Comparison of ENCODE assay signal across 8 cellular contexts in the genomic region with DNA sequence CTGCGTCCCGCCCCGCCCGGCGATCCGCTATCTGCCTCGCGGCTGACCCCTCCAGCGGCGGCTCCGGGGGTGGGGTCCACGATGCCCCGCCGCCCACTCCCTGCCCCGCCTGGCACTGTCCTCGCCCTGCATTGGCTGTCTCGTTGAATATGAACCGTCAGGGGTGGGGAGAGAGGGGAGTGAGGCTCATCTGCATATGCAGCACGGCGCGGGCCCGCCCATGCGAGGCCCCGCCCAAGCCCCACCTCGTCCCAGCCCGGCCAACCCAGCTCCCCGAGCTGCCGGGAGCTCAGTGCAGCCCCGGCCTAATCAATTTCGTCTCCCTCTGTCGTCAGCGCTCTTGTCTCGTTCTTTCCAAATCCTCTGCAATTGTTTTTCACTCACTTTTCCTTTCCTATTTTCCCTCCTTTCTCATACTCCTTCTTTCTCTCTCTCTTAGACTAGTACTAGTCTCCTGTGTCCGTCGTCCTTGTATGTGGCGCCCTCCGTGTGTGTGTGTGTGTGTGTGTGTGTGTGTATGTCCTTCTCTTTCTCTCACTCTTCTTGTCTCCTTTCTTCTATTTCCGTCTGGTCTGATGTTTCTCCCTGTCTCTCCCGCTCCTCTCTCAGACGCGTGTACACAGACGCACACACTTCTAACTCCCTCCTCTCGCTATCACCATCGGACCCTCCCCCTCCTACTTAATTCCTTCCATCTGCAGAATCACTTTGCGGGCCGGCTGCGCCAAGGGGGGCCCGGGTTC. TPM values are rescaled to one million over a fixed set of nuclear protein-coding genes. Genes with fewer than 3 reads are reported as not detected.
DNase-seq lines count a peak whose midpoint lies in the region; ATAC-seq and TF ChIP-seq lines count a peak whose summit lies in the region.

No MANE protein-coding gene starts in this region.

- no peaks in the 10 kb centered on the region for H3K9me3 Mint-ChIP-seq in Calu3 (ENCODE audit: low read depth, unreplicated experiment)

- CTCF ChIA-PET in Calu3 (lab: Charles Lee): interaction anchor here (0.6 to 1.5 kb wide), 8 partner anchors 14 to 123 kb away, joined by 3 to 7 read pairs (median 4); no protein-coding TSS in a partner anchor
- CTCF ChIA-PET in OCI-LY7 (lab: Charles Lee; ENCODE audit: unreplicated experiment): interaction anchor here (0.6 kb wide), 1 partner anchor 466 kb away, joined by 3 read pairs; no protein-coding TSS in a partner anchor

- H3K36me3 ChIP-seq in OCI-LY7 (ENCODE audit: insufficient read depth, low read length): no peaks in the 10 kb centered on the region

- BruUV-seq in Calu3 (replicated peaks; lab: Mats Ljungman, UMichigan) (no TSS peak), OCI-LY7 (replicated peaks; lab: Mats Ljungman, UMichigan) (no TSS peak)

- H4K20me1 ChIP-seq in OCI-LY7 (ENCODE audit: insufficient read depth, low read length): no peaks in the 10 kb centered on the region; the same call in 1 of the 2 replicates

- H3K4me2 ChIP-seq in OCI-LY7 (ENCODE audit: low read length): peak overlapping the region; percentile 85

- H2AFZ ChIP-seq in OCI-LY7 (ENCODE audit: low read length): peak overlapping the region; percentile 30; the same call in 1 of the 2 replicates

- peaks cover 29% of the 10 kb centered on the region for H3K4me1 Mint-ChIP-seq in Calu3 (ENCODE audit: low read depth, unreplicated experiment)

- peaks cover 51% of the 10 kb centered on the region for H3K27me3 Mint-ChIP-seq in Calu3 (ENCODE audit: unreplicated experiment)

- TF ChIP-seq CTCF in Calu3 (IDR thresholded peaks at IDR 0.05; ENCODE audit: unreplicated experiment): no peak
- TF ChIP-seq CTCF in OCI-LY7 (conservative IDR thresholded peaks at IDR 0.05; ENCODE audit: low read length): no peak

- peaks cover 25% of the 10 kb centered on the region for H3K36me3 Mint-ChIP-seq in Calu3 (ENCODE audit: insufficient read depth, unreplicated experiment)

- POLR2A ChIA-PET in OCI-LY7 (lab: Charles Lee): no interaction called here

- H3K27me3 ChIP-seq in mononuclear cell (ENCODE audit: insufficient read depth, low read length): peaks cover 5% of the 10 kb centered on the region

- H3K27ac ChIP-seq in OCI-LY7 (ENCODE audit: low read depth, low read length, poor library complexity, severe bottlenecking): no peak overlapping the region
- H3K27ac ChIP-seq in epithelial cell of prostate: no peak overlapping the region

- DNase-seq in Calu3 (peak; percentile 98), HuH-7 (ENCODE audit: low spot score) (peak; percentile 90), OCI-LY7 (ENCODE audit: low spot score) (peak; percentile 95), activated T-cell treated with anti-CD3 and anti-CD28 coated beads for 48 hours (ENCODE audit: low read depth) (peak; percentile 91), epithelial cell of prostate (ENCODE audit: low read depth, low spot score) (peak; percentile 74)
- peak; percentile 90 to 92 for DNase-seq in stimulated activated CD8-positive, alpha-beta memory T cell treated with anti-CD3 and anti-CD28 coated beads, Interleukin-2, amount 100 ng/mL, for 1 hour (ENCODE audit: low read depth in 2 of 2)

- no peaks in the 10 kb centered on the region for H3K9me2 ChIP-seq in OCI-LY7 (ENCODE audit: insufficient read depth, low read length)

- H3K27ac Mint-ChIP-seq in Calu3 (ENCODE audit: unreplicated experiment): peak overlapping the region; percentile 23

- H3K4me1 ChIP-seq in OCI-LY7 (ENCODE audit: insufficient read depth, low read length, poor library complexity, severe bottlenecking): peaks cover 13% of the 10 kb centered on the region
- H3K4me1 ChIP-seq in mononuclear cell (ENCODE audit: insufficient read depth, low read length): peaks cover 28% of the 10 kb centered on the region

- ATAC-seq in GM21528 (IDR thresholded peaks at IDR 0.05; ENCODE audit: low FRiP score, unreplicated experiment): peak; percentile 92

- intact Hi-C loops in Calu3 (cut with micrococcal nuclease; ENCODE audit: unreplicated experiment) (no loop called here), OCI-LY7 (cut with micrococcal nuclease; ENCODE audit: unreplicated experiment) (no loop called here)

- H3K4me3 ChIP-seq in OCI-LY7 (ENCODE audit: low read depth, low read length, poor library complexity, severe bottlenecking) (peak overlapping the region; percentile 71), mononuclear cell (ENCODE audit: low read length) (peak overlapping the region; percentile 49)

- no peaks in the 10 kb centered on the region for H3K9me3 ChIP-seq in OCI-LY7 (ENCODE audit: low read length)
- H3K9me3 ChIP-seq in mononuclear cell (ENCODE audit: low read depth, low read length): no peaks in the 10 kb centered on the region

- H3K79me2 ChIP-seq in OCI-LY7 (ENCODE audit: insufficient read depth, low read depth, low read length): no peaks in the 10 kb centered on the region

- H3K4me3 Mint-ChIP-seq in Calu3 (ENCODE audit: low read depth, unreplicated experiment): peak overlapping the region; percentile 70

RNA-seq across cellular contexts. Expression of gene ZCCHC24, which starts 0.5 kb away (rescaled TPM):
- total RNA-seq in Calu3 (2022) (0.98 and 1.4 TPM in 2 replicates), OCI-LY7 (2022) (2.2 and 3.7 TPM in 2 replicates), mononuclear cell (4.0 TPM)
- total RNA-seq in OCI-LY7 (2014; rRNA removed; shearing (Covaris generic)): 0.95 and 0.98 TPM in 2 replicates
